In the genomic region with DNA sequence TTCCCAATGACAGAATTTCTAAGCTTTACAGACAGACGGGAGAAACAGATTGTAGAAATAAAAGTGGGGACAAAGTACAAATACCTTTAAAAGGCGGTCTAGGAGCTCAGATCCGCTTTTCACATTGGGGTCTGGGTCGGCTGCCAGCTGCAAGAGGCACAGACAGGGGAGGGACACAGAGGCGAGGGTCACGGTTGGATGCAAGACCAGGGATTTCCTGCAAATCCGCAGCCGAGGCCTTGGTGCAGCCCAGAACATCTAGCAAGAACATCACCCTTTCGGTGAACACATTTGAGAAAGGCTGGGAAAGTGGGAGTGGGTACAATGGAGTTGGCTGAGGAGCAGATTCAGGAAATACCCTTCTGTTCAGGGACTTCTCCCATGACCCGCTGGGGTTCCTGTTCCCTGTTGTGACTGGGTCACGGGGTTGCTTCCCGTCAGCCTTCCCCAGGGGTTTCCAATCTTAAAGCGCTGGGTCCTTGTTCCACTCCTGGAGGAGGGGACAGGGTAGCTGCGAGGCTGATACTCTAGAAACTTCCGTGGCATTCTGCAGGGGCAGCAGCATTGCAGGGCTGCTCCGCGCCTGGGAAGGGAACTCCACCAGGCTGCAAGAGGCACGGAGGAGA, we compare ENCODE assay signal across 25 cellular contexts.
"Had no signal": no experiment of that assay in that cellular context is flagged by ENCODE, and none has a peak within 500 bp of the region (broad histone marks: within the 10 kb centered on the region; RNA-seq: fewer than 3 reads in every experiment).

No MANE protein-coding gene starts in this region.

- H3K27ac Mint-ChIP-seq: mesothelial cell of epicardium; natural killer cell; progenitor cell of endocrine pancreas; stimulated activated naive B cell treated with anti-CD40 and anti-IgM and Interleukin-4, amounts not matched to agents 10 μg/mL and 1 μg/mL and 100 μg/mL, for 72 hours had no signal

- H3K4me3 Mint-ChIP-seq: immature natural killer cell; mesothelial cell of epicardium; naive B cell; natural killer cell; stimulated activated naive B cell treated with anti-CD40 and anti-IgM and Interleukin-4, amounts not matched to agents 10 μg/mL and 1 μg/mL and 100 μg/mL, for 72 hours had no signal

- DNase-seq: hypothalamus; immature natural killer cell; kidney; left colon; left ventricle myocardium inferior; lower lobe of right lung; mammary epithelial cell; mesenchymal stem cell; naive B cell; natural killer cell; ovary; right cardiac atrium; stimulated activated CD4-positive, alpha-beta T cell treated with anti-CD3 and anti-CD28 coated beads, Interleukin-4, amount 100 ng/mL, for 24 hours; stimulated activated CD8-positive, alpha-beta memory T cell treated with anti-CD3 and anti-CD28 coated beads, Interleukin-4, amount 100 ng/mL, for 48 hours; stimulated activated naive B cell treated with anti-CD40 and anti-IgM and Interleukin-4, amounts not matched to agents 10 μg/mL and 1 μg/mL and 100 μg/mL, for 72 hours; stimulated activated naive CD8-positive, alpha-beta T cell treated with anti-CD3 and anti-CD28 coated beads, Interleukin-15, Interleukin-2, amounts not matched to agents 100 U/mL and 50 U/mL, for 24 hours; stomach; tibial artery; trophoblast cell; upper lobe of right lung had no signal

- H3K27ac ChIP-seq: left ventricle myocardium inferior, lower lobe of right lung, ovary, stomach, suprapubic skin, thoracic aorta, tibial artery, upper lobe of right lung had no signal

- H3K27me3 Mint-ChIP-seq: naive B cell; progenitor cell of endocrine pancreas; stimulated activated naive B cell treated with anti-CD40 and anti-IgM and Interleukin-4, amounts not matched to agents 10 μg/mL and 1 μg/mL and 100 μg/mL, for 72 hours had no signal

- ATAC-seq: heart left ventricle; left colon; lower lobe of right lung; natural killer cell; right cardiac atrium; stimulated activated naive B cell treated with anti-CD40 and anti-IgM and Interleukin-4, amounts not matched to agents 10 μg/mL and 1 μg/mL and 100 μg/mL, for 72 hours; stimulated activated naive CD8-positive, alpha-beta T cell treated with anti-CD3 and anti-CD28 coated beads, Interleukin-15, Interleukin-2, amounts not matched to agents 100 U/mL and 50 U/mL, for 24 hours; upper lobe of right lung had no signal

- H3K9me3 Mint-ChIP-seq: immature natural killer cell; naive B cell; natural killer cell; stimulated activated naive B cell treated with anti-CD40 and anti-IgM and Interleukin-4, amounts not matched to agents 10 μg/mL and 1 μg/mL and 100 μg/mL, for 72 hours had no signal

- H3K4me1 Mint-ChIP-seq: mesothelial cell of epicardium had no signal
